21 cellular contexts compared by ENCODE assay signal in genomic region chr2:117935954-117936353, GRCh38.
"Had no signal": no experiment of that assay in that cellular context is flagged by ENCODE, and none has a peak within 500 bp of the region (broad histone marks: within the 10 kb centered on the region; RNA-seq: fewer than 3 reads in every experiment).

No MANE protein-coding gene starts in this region.

- H3K4me3 Mint-ChIP-seq: natural killer cell treated with Interleukin-12 subunit alpha and Interleukin-12 subunit beta and Interleukin-15 and Interleukin-18, amount 100 ng/mL, for 72 hours; stimulated activated memory B cell treated with anti-CD40 and anti-IgM and Interleukin-4, amounts not matched to agents 10 μg/mL and 1 μg/mL and 100 μg/mL, for 72 hours; stimulated activated naive CD8-positive, alpha-beta T cell treated with anti-CD3 and anti-CD28 coated beads, Interleukin-15, Interleukin-2, amounts not matched to agents 100 ng/mL and 50 ng/mL, for 24 hours had no signal

- H3K4me1 Mint-ChIP-seq: stimulated activated memory B cell treated with anti-CD40 and anti-IgM and Interleukin-4, amounts not matched to agents 10 μg/mL and 1 μg/mL and 100 μg/mL, for 72 hours had no signal

- H3K4me3 ChIP-seq: coronary artery, dorsolateral prefrontal cortex, lower lobe of right lung, pancreas, spleen, tibial nerve, upper lobe of right lung had no signal

- H3K9me3 Mint-ChIP-seq: natural killer cell treated with Interleukin-12 subunit alpha and Interleukin-12 subunit beta and Interleukin-15 and Interleukin-18, amount 100 ng/mL, for 72 hours had no signal

- H3K27ac ChIP-seq: coronary artery, dorsolateral prefrontal cortex, lower lobe of right lung, pancreas, spleen, tibial nerve, upper lobe of right lung had no signal

- ATAC-seq: esophagus mucosa; lower lobe of right lung; natural killer cell treated with Interleukin-12 subunit alpha and Interleukin-12 subunit beta and Interleukin-15 and Interleukin-18, amount 100 ng/mL, for 72 hours; pancreas; sciatic nerve; stimulated activated memory B cell treated with anti-CD40 and anti-IgM and Interleukin-4, amounts not matched to agents 10 μg/mL and 1 μg/mL and 100 μg/mL, for 72 hours; upper lobe of right lung had no signal

- H3K27me3 Mint-ChIP-seq: natural killer cell treated with Interleukin-12 subunit alpha and Interleukin-12 subunit beta and Interleukin-15 and Interleukin-18, amount 100 ng/mL, for 72 hours; progenitor cell of endocrine pancreas; stimulated activated memory B cell treated with anti-CD40 and anti-IgM and Interleukin-4, amounts not matched to agents 10 μg/mL and 1 μg/mL and 100 μg/mL, for 72 hours; stimulated activated naive CD8-positive, alpha-beta T cell treated with anti-CD3 and anti-CD28 coated beads, Interleukin-15, Interleukin-2, amounts not matched to agents 100 ng/mL and 50 ng/mL, for 24 hours had no signal

- H3K9me3 ChIP-seq: lower lobe of right lung, pancreas, spleen, tibial nerve, upper lobe of right lung had no signal

- H3K27ac Mint-ChIP-seq: natural killer cell treated with Interleukin-12 subunit alpha and Interleukin-12 subunit beta and Interleukin-15 and Interleukin-18, amount 100 ng/mL, for 72 hours; progenitor cell of endocrine pancreas; stimulated activated memory B cell treated with anti-CD40 and anti-IgM and Interleukin-4, amounts not matched to agents 10 μg/mL and 1 μg/mL and 100 μg/mL, for 72 hours; stimulated activated naive CD8-positive, alpha-beta T cell treated with anti-CD3 and anti-CD28 coated beads, Interleukin-15, Interleukin-2, amounts not matched to agents 100 ng/mL and 50 ng/mL, for 24 hours had no signal

- H3K4me1 ChIP-seq: pancreas, spleen, upper lobe of right lung had no signal

- H3K27me3 ChIP-seq: dorsolateral prefrontal cortex, pancreas, spleen, tibial nerve, upper lobe of right lung had no signal

- DNase-seq: caudate nucleus; dorsolateral prefrontal cortex; effector CD8-positive, alpha-beta T cell; lower lobe of right lung; mesenchymal stem cell; midbrain; occipital lobe; pancreas; spleen; stimulated activated CD4-positive, alpha-beta T cell treated with anti-CD3 and anti-CD28 coated beads, Interleukin-15, amount 100 ng/mL, for 24 hours; stimulated activated CD4-positive, alpha-beta T cell treated with anti-CD3 and anti-CD28 coated beads, Interleukin-1b, Interleukin-23, amount 100 ng/mL, for 48 hours; stimulated activated CD4-positive, alpha-beta T cell treated with anti-CD3 and anti-CD28 coated beads, Interleukin-4, amount 100 ng/mL, for 24 hours; upper lobe of right lung had no signal
